Comparison of ENCODE assay signal across 27 cellular contexts in the genomic region with DNA sequence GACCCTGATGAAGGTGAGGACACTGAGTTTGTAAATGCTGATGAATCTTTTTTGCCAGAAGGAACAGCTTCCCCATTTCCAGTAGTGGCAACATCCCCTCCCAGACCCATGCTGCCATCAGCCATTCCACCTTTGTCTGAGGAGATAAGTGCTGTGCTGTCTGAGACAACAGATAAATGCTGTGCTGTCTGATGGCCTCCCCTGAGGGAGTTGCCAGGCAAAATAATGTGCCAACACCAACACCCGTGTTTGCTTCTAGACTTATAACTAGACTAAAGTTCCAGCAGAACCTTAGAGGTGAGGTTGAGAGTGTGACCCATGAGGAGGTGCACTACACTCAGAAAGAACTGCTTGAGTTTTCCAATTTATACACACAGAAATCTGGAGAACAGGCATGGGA.
"Had no signal": no experiment of that assay in that cellular context is flagged by ENCODE, and none has a peak within 500 bp of the region (broad histone marks: within the 10 kb centered on the region; RNA-seq: fewer than 3 reads in every experiment).

No MANE protein-coding gene starts in this region.

- H3K4me1 Mint-ChIP-seq: naive thymus-derived CD8-positive, alpha-beta T cell; stimulated activated memory B cell treated with anti-CD40 and anti-IgM and Interleukin-4, amounts not matched to agents 10 μg/mL and 1 μg/mL and 100 μg/mL, for 72 hours had no signal

- H3K27ac Mint-ChIP-seq: effector memory CD8-positive, alpha-beta T cell; naive thymus-derived CD8-positive, alpha-beta T cell; stimulated activated memory B cell treated with anti-CD40 and anti-IgM and Interleukin-4, amounts not matched to agents 10 μg/mL and 1 μg/mL and 100 μg/mL, for 72 hours; stimulated activated naive CD8-positive, alpha-beta T cell treated with anti-CD3 and anti-CD28 coated beads, Interleukin-15, Interleukin-2, amounts not matched to agents 100 ng/mL and 50 ng/mL, for 24 hours had no signal

- H3K27me3 Mint-ChIP-seq: stimulated activated naive CD8-positive, alpha-beta T cell treated with anti-CD3 and anti-CD28 coated beads, Interleukin-15, Interleukin-2, amounts not matched to agents 100 ng/mL and 50 ng/mL, for 24 hours had no signal

- H3K4me3 Mint-ChIP-seq: effector memory CD8-positive, alpha-beta T cell; naive thymus-derived CD8-positive, alpha-beta T cell; stimulated activated memory B cell treated with anti-CD40 and anti-IgM and Interleukin-4, amounts not matched to agents 10 μg/mL and 1 μg/mL and 100 μg/mL, for 72 hours; stimulated activated naive CD8-positive, alpha-beta T cell treated with anti-CD3 and anti-CD28 coated beads, Interleukin-15, Interleukin-2, amounts not matched to agents 100 ng/mL and 50 ng/mL, for 24 hours had no signal

- H3K36me3 Mint-ChIP-seq: naive thymus-derived CD8-positive, alpha-beta T cell; stimulated activated memory B cell treated with anti-CD40 and anti-IgM and Interleukin-4, amounts not matched to agents 10 μg/mL and 1 μg/mL and 100 μg/mL, for 72 hours had no signal

- DNase-seq: cortex of kidney; effector memory CD8-positive, alpha-beta T cell; erythroblast; esophagus squamous epithelium; foreskin melanocyte; glutamatergic neuron; heart right ventricle; hippocampal formation; left cardiac atrium; left lung; mammary epithelial cell; mesendoderm; midbrain; naive thymus-derived CD8-positive, alpha-beta T cell; occipital lobe; ovary; posterior cingulate gyrus; psoas muscle; right cardiac atrium; sigmoid colon; stimulated activated CD4-positive, alpha-beta T cell treated with anti-CD3 and anti-CD28 coated beads, Interleukin-2, amount 100 ng/mL, for 24 hours; stimulated activated CD4-positive, alpha-beta T cell treated with anti-CD3 and anti-CD28 coated beads, Interleukin-4, amount 100 ng/mL, for 24 hours; transverse colon had no signal

- FAIRE-seq: endometrium, islet of Langerhans had no signal

- H3K9me3 Mint-ChIP-seq: effector memory CD8-positive, alpha-beta T cell; stimulated activated memory B cell treated with anti-CD40 and anti-IgM and Interleukin-4, amounts not matched to agents 10 μg/mL and 1 μg/mL and 100 μg/mL, for 72 hours had no signal

- ATAC-seq: effector memory CD8-positive, alpha-beta T cell; heart right ventricle; left cardiac atrium; left lung; naive thymus-derived CD8-positive, alpha-beta T cell; psoas muscle; right cardiac atrium; stimulated activated memory B cell treated with anti-CD40 and anti-IgM and Interleukin-4, amounts not matched to agents 10 μg/mL and 1 μg/mL and 100 μg/mL, for 72 hours had no signal
